Comparison of ENCODE assay signal across 24 cellular contexts in the genomic region with DNA sequence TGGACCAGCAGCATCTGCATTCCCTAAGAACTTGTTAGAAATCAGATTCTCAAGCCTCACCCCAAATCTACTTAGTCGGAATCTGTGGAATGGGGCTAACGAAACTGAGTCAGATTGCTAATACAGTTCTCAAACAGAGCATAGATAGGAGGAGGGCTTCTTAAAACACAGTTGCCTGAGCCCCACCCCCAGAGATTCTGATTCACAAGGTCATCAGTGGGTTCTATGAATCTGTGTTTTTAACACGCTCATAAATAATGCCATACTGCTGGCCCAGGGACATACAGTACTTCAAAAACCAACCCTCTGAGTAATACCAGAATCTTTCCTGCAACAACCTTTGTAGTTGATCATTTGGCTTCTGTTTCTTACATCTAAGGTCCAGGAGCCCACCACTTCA.
"Had no signal": no experiment of that assay in that cellular context is flagged by ENCODE, and none has a peak within 500 bp of the region (broad histone marks: within the 10 kb centered on the region; RNA-seq: fewer than 3 reads in every experiment).

No MANE protein-coding gene starts in this region.

- H3K27me3 ChIP-seq: ovary, right lobe of liver, sigmoid colon, stomach, thyroid gland, transverse colon, upper lobe of right lung, uterus had no signal

- H3K9ac ChIP-seq: neural progenitor cell, parathyroid adenoma had no signal

- ATAC-seq: natural killer cell; psoas muscle; right cardiac atrium; right lobe of liver; stimulated activated effector memory CD8-positive, alpha-beta T cell treated with anti-CD3 and anti-CD28 coated beads, Interleukin-12 subunit alpha, Interleukin-12 subunit beta, amount 100 ng/mL, for 72 hours; stimulated activated naive B cell treated with anti-CD40 and anti-IgM and Interleukin-4, amounts not matched to agents 10 μg/mL and 1 μg/mL and 100 μg/mL, for 72 hours; upper lobe of right lung had no signal

- H3K79me2 ChIP-seq: parathyroid adenoma had no signal

- H3K4me3 ChIP-seq: neural progenitor cell, ovary, psoas muscle, right lobe of liver, sigmoid colon, stomach, thoracic aorta, thyroid gland, transverse colon, upper lobe of right lung, uterus had no signal

- H3K4me1 ChIP-seq: neural progenitor cell, psoas muscle, right lobe of liver, thyroid gland, transverse colon, upper lobe of right lung had no signal

- H3K9me3 ChIP-seq: ovary, psoas muscle, right lobe of liver, sigmoid colon, stomach, thoracic aorta, thyroid gland, transverse colon, upper lobe of right lung, uterus had no signal

- H2AFZ ChIP-seq: neural progenitor cell, parathyroid adenoma had no signal

- FAIRE-seq: small intestine had no signal

- H3K4me2 ChIP-seq: neural progenitor cell had no signal

- H3K27ac ChIP-seq: neural progenitor cell, ovary, parathyroid adenoma, psoas muscle, right lobe of liver, sigmoid colon, stomach, thyroid gland, transverse colon, upper lobe of right lung had no signal

- DNase-seq: natural killer cell; occipital lobe; ovary; posterior cingulate gyrus; psoas muscle; right cardiac atrium; right lobe of liver; sigmoid colon; small intestine; stimulated activated CD4-positive, alpha-beta T cell treated with anti-CD3 and anti-CD28 coated beads, Interleukin-15, amount 100 ng/mL, for 24 hours; stimulated activated CD4-positive, alpha-beta T cell treated with anti-CD3 and anti-CD28 coated beads, Interleukin-2, amount 100 ng/mL, for 24 hours; stimulated activated CD4-positive, alpha-beta T cell treated with anti-CD3 and anti-CD28 coated beads, Interleukin-2, amount 100 ng/mL, for 48 hours; stimulated activated CD4-positive, alpha-beta T cell treated with anti-CD3 and anti-CD28 coated beads, Interleukin-4, amount 100 ng/mL, for 24 hours; stimulated activated naive B cell treated with anti-CD40 and anti-IgM and Interleukin-4, amounts not matched to agents 10 μg/mL and 1 μg/mL and 100 μg/mL, for 72 hours; stimulated activated naive CD4-positive, alpha-beta T cell treated with Interleukin-2 at 50 U/mL for 16 hours; stomach; thyroid gland; transverse colon; upper lobe of right lung; uterus had no signal

- H3K36me3 ChIP-seq: neural progenitor cell, ovary, right lobe of liver, sigmoid colon, stomach, thoracic aorta, thyroid gland, transverse colon, upper lobe of right lung, uterus had no signal
